9 cellular contexts compared by ENCODE assay signal in the genomic region with DNA sequence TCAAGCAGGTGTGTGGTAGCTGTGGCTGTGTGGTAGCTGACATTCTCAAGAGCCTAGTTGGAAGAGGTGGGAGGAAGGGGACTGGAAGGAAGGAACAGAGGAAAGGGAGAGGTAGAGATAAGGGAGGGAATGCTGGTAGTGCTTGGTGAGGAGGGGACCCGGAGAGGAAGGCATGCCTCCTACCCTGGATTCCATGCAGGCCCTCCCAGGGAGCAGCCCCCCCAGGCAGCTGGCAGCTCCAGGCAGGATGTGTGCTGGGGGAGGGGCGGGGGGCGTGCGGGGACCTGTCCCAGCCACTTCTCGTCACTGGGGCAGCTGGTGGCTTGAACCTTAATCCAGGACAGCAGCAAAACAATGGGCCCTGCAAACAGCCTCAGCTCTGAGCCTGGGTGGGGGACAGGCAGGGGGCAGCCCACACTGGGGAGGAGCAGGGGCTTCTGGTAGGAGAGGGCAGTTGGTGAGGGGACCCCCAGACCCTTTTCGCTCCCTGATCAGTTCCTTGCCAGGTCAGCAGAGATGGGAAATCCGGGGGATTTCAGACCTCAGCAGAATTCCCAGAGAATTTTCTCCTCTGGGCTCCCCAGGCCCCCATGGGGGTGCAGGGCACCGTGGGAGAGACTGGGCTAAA. TPM values are rescaled to one million over a fixed set of nuclear protein-coding genes. Genes with fewer than 3 reads are reported as not detected.
DNase-seq lines count a peak whose midpoint lies in the region; ATAC-seq, FAIRE-seq and TF ChIP-seq lines count a peak whose summit lies in the region.
"Had no signal": no experiment of that assay in that cellular context is flagged by ENCODE, and none has a peak within 500 bp of the region (broad histone marks: within the 10 kb centered on the region; RNA-seq: fewer than 3 reads in every experiment).

No MANE protein-coding gene starts in this region.

- H3K79me1 ChIP-seq in neuronal stem cell (ENCODE audit: low read depth, low read length): peaks cover 3% of the 10 kb centered on the region

- H2BK120ac ChIP-seq in neuronal stem cell (ENCODE audit: low read depth, low read length): no peak overlapping the region

- H3K4me2 ChIP-seq in neuronal stem cell (ENCODE audit: insufficient read depth, low read length, poor library complexity, severe bottlenecking): peak overlapping the region; percentile 27

- DNase-seq in NCI-H2171 (lab: John Stamatoyannopoulos, UW) (peak; percentile 19), ecto neural progenitor cell (ENCODE audit: low spot score) (peak; percentile 75), neuronal stem cell (ENCODE audit: low spot score) (no peak), NCI-H1092 (lab: John Stamatoyannopoulos, UW) (no peak), H54 (ENCODE audit: insufficient read length, low spot score) (no peak)
- DNase-seq: activated gamma-delta T cell had no signal

- peak overlapping the region in 1 of 2 donors; percentile 7 for H3K4me3 ChIP-seq in neuronal stem cell (ENCODE audit: low read length in 2 of 2)

- H4K91ac ChIP-seq in neuronal stem cell (ENCODE audit: low read depth, low read length, poor library complexity): no peak overlapping the region

- FAIRE-seq in H54 (lab: Jason Lieb, UNC): no peak

- H3K27me3 ChIP-seq in neuronal stem cell (ENCODE audit: control insufficient read depth in 3 of 3, insufficient read depth in 3 of 3, low read depth in 1 of 3, low read length in 3 of 3): peaks cover 0 to 5% (median 0%) of the 10 kb centered on the region in 3 experiments

- TF ChIP-seq CTCF in C4-2B (conservative IDR thresholded peaks at IDR 0.05): no peak

- WGBS in neuronal stem cell (ENCODE audit: extremely low coverage in 2 of 2, insufficient read length in 2 of 2, insufficient replicate concordance in 1 of 2), 2 donors: no CpG with 5 or more reads among the region's 8 CpGs

- H3K4me1 ChIP-seq in neuronal stem cell (ENCODE audit: control insufficient read depth in 2 of 2, insufficient read depth in 1 of 2, low read depth in 1 of 2, low read length in 2 of 2): peaks cover 70 to 72% of the 10 kb centered on the region in 2 donors

- H3K14ac ChIP-seq in neuronal stem cell (ENCODE audit: low read length): no peak overlapping the region

- H3K27ac ChIP-seq in C4-2B (peak overlapping the region; percentile 64), neuronal stem cell (replicated peaks; ENCODE audit: low read length) (peak overlapping the region; percentile 25)

- H2BK5ac ChIP-seq in neuronal stem cell (ENCODE audit: low read length): peak overlapping the region; percentile 69

- H3K36me3 ChIP-seq in neuronal stem cell (replicated peaks in 1 of 2; ENCODE audit: control insufficient read depth in 2 of 2, insufficient read depth in 2 of 2, low read length in 2 of 2): peaks cover 0 to 9% of the 10 kb centered on the region in 2 donors

- H3K18ac ChIP-seq in neuronal stem cell (ENCODE audit: low read length): peak overlapping the region; percentile 76

- H2AK5ac ChIP-seq in neuronal stem cell (ENCODE audit: low read depth, low read length): peak overlapping the region; percentile 66

- H3K4ac ChIP-seq in neuronal stem cell (ENCODE audit: low read length): no peak overlapping the region

- no peak overlapping the region for H3K9ac ChIP-seq in neuronal stem cell (ENCODE audit: low read depth, low read length, poor library complexity)

- TF ChIP-seq POLR2A in H54 (IDR thresholded peaks at IDR 0.05; ENCODE audit: low read depth, low read length): no peak

- H3K9me3 ChIP-seq in neuronal stem cell (replicated peaks in 1 of 2; ENCODE audit: control insufficient read depth in 2 of 2, insufficient read depth in 1 of 2, low read depth in 1 of 2, low read length in 2 of 2): no peaks in the 10 kb centered on the region

- H2BK12ac ChIP-seq in neuronal stem cell (ENCODE audit: low read length): no peak overlapping the region

- H4K8ac ChIP-seq in neuronal stem cell (ENCODE audit: low read depth, low read length): no peak overlapping the region

- H3K23ac ChIP-seq in neuronal stem cell (ENCODE audit: low read depth, low read length, poor library complexity): no peak overlapping the region

- H2AFZ ChIP-seq in neuronal stem cell (ENCODE audit: low read length): peak overlapping the region; percentile 50

- ATAC-seq in GM19035 (IDR thresholded peaks at IDR 0.05; ENCODE audit: unreplicated experiment): no peak
- no peak for ATAC-seq in HG03442 (IDR thresholded peaks at IDR 0.05; ENCODE audit: unreplicated experiment)

- peak overlapping the region; percentile 33 for H2BK15ac ChIP-seq in neuronal stem cell (ENCODE audit: low read length)

RNA-seq across cellular contexts. Expression of a gene that starts 27.1 kb away (rescaled TPM):
- 15.0 TPM for polyA plus RNA-seq in neuronal stem cell (2013, experiment 1 of 2)
- polyA plus RNA-seq in neuronal stem cell (2013, experiment 2 of 2): 15.8 TPM

Comparison
In these comparisons a context has a peak if more than half of its experiments do, and no peak if none do; other contexts are left out.
1. DNase-seq: peak in NCI-H2171 (single experiment) and ecto neural progenitor cell (single experiment); none in neuronal stem cell (single experiment), NCI-H1092 (single experiment) and H54 (single experiment).